Comparison of ENCODE assay signal across 25 cellular contexts in genomic region chr10:113331971-113332370, GRCh38.
"Had no signal": no experiment of that assay in that cellular context is flagged by ENCODE, and none has a peak within 500 bp of the region (broad histone marks: within the 10 kb centered on the region; RNA-seq: fewer than 3 reads in every experiment).

No MANE protein-coding gene starts in this region.

- H3K27ac ChIP-seq: ascending aorta, brain microvascular endothelial cell, coronary artery, dorsolateral prefrontal cortex had no signal

- H3K4me3 ChIP-seq: ascending aorta, coronary artery, dorsolateral prefrontal cortex had no signal

- H3K36me3 ChIP-seq: ascending aorta, brain microvascular endothelial cell had no signal

- DNase-seq: activated CD4-positive, alpha-beta memory T cell treated with anti-CD3 and anti-CD28 coated beads, Interleukin-2, amount 10 ng/mL, durations not matched to agents 7 days and 5 days; activated CD4-positive, alpha-beta T cell treated with anti-CD3 and anti-CD28 coated beads for 36 hours; activated CD4-positive, alpha-beta T cell treated with anti-CD3 and anti-CD28 coated beads, Interleukin-2, amount 10 ng/mL, durations not matched to agents 7 days and 5 days; activated CD4-positive, alpha-beta T cell treated with anti-CD3 and anti-CD28 coated beads, Interleukin-2, amount 50 U/mL, for 4 hours; activated CD4-positive, CD25-positive, alpha-beta regulatory T cell; activated CD4-positive, CD25-positive, alpha-beta regulatory T cell treated with anti-CD3 and anti-CD28 coated beads, Interleukin-2, amount 50 U/mL, for 72 hours; activated CD8-positive, alpha-beta memory T cell treated with anti-CD3 and anti-CD28 coated beads, Interleukin-2, amount 50 U/mL, for 48 hours; activated gamma-delta T cell; activated naive CD4-positive, alpha-beta T cell; activated naive CD4-positive, alpha-beta T cell treated with anti-CD3 and anti-CD28 coated beads, Interleukin-2, amount 10 ng/mL, durations not matched to agents 7 days and 5 days; activated naive CD8-positive, alpha-beta T cell treated with anti-CD3 and anti-CD28 coated beads, Interleukin-2, amount 10 ng/mL, durations not matched to agents 7 days and 5 days; activated T-cell treated with anti-CD3 and anti-CD28 coated beads for 4 hours; activated T-cell treated with anti-CD3 and anti-CD28 coated beads, Interleukin-2, amount 50 U/mL, for 24 hours; activated T-cell treated with anti-CD3 and anti-CD28 coated beads, Interleukin-2, amount 50 U/mL, for 72 hours; brain microvascular endothelial cell; dorsolateral prefrontal cortex; effector memory CD4-positive, alpha-beta T cell; endodermal cell; foreskin fibroblast; head of caudate nucleus; T-helper 1 cell; T-helper 17 cell; T1000 had no signal

- H3K27me3 ChIP-seq: ascending aorta, brain microvascular endothelial cell had no signal

- H3K4me1 ChIP-seq: ascending aorta had no signal
